ENCODE assay signal across 21 cellular contexts in the genomic region with DNA sequence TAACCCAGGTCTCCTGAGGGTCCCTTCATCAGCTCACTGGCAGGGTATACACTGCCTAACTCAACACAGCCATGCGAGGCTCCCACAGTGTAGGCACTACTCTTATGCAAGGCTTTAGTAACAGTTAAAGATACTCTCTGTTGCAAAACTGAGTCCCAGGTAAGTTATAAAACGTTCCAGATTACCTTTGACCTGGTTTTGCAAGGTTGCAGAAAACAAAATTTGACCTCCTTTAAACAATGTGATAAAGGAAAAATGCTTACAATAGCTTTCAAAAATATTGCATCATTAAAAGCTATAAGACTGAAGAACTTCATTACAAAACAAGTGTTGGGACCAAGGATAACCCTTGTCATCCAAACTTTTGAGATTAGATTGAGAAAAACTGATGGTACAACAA. TPM values are rescaled to one million over a fixed set of nuclear protein-coding genes. Genes with fewer than 3 reads are reported as not detected.
"Had no signal": no experiment of that assay in that cellular context is flagged by ENCODE, and none has a peak within 500 bp of the region (broad histone marks: within the 10 kb centered on the region; RNA-seq: fewer than 3 reads in every experiment).

No MANE protein-coding gene starts in this region.

- ATAC-seq: activated CD8-positive, alpha-beta memory T cell treated with anti-CD3 and anti-CD28 coated beads, Interleukin-2, amount 10 ng/mL, durations not matched to agents 7 days and 5 days; T-helper 17 cell had no signal

- DNase-seq: activated CD4-positive, CD25-positive, alpha-beta regulatory T cell; activated CD8-positive, alpha-beta memory T cell treated with anti-CD3 and anti-CD28 coated beads, Interleukin-2, amount 10 ng/mL, durations not matched to agents 7 days and 5 days; activated gamma-delta T cell treated with Interleukin-2 at 50 U/mL for 16 hours; activated naive CD4-positive, alpha-beta T cell treated with anti-CD3 and anti-CD28 coated beads, Interleukin-2, amount 10 ng/mL, durations not matched to agents 7 days and 5 days; activated naive CD8-positive, alpha-beta T cell treated with anti-CD3 and anti-CD28 coated beads for 36 hours; activated T-cell treated with anti-CD3 and anti-CD28 coated beads, Interleukin-2, amount 50 U/mL, for 24 hours; MG63; MV-4-11; NCI-H1092 treated with DMSO at 0.1 percent for 48 hours; NCI-H1417 treated with DMSO at 0.1 percent for 48 hours; NCI-H1694; NCI-H2029 treated with DMSO at 0.1 percent for 48 hours; NCI-H510A treated with DMSO at 0.1 percent for 48 hours; NCI-H69; NK-92 treated with Interleukin-12 subunit alpha and Interleukin-12 subunit beta, amount 100 ng/mL, for 24 hours; Peyer's patch; SHP77 treated with DMSO at 0.1 percent for 48 hours; T-helper 17 cell had no signal

- H3K27ac ChIP-seq: Peyer's patch, VCaP had no signal

- H3K4me3 Mint-ChIP-seq: activated CD8-positive, alpha-beta memory T cell treated with anti-CD3 and anti-CD28 coated beads, Interleukin-2, amount 10 ng/mL, durations not matched to agents 7 days and 5 days; activated naive CD4-positive, alpha-beta T cell treated with anti-CD3 and anti-CD28 coated beads, Interleukin-2, amount 10 ng/mL, durations not matched to agents 7 days and 5 days; activated naive CD8-positive, alpha-beta T cell treated with anti-CD3 and anti-CD28 coated beads for 36 hours; activated T-cell treated with anti-CD3 and anti-CD28 coated beads, Interleukin-2, amount 50 U/mL, for 24 hours; T-helper 17 cell had no signal

- H3K27me3 Mint-ChIP-seq: activated CD8-positive, alpha-beta memory T cell treated with anti-CD3 and anti-CD28 coated beads, Interleukin-2, amount 10 ng/mL, durations not matched to agents 7 days and 5 days had no signal

- H3K27me3 ChIP-seq: Peyer's patch had no signal

- H3K9me3 ChIP-seq: MG63, Peyer's patch had no signal

- H3K27ac Mint-ChIP-seq: activated CD8-positive, alpha-beta memory T cell treated with anti-CD3 and anti-CD28 coated beads, Interleukin-2, amount 10 ng/mL, durations not matched to agents 7 days and 5 days; activated naive CD4-positive, alpha-beta T cell treated with anti-CD3 and anti-CD28 coated beads, Interleukin-2, amount 10 ng/mL, durations not matched to agents 7 days and 5 days; activated naive CD8-positive, alpha-beta T cell treated with anti-CD3 and anti-CD28 coated beads for 36 hours; activated T-cell treated with anti-CD3 and anti-CD28 coated beads, Interleukin-2, amount 50 U/mL, for 24 hours; activated T-helper 2 cell treated with anti-CD3 and anti-CD28 coated beads, Interferon-gamma antibody, Interleukin-2, Interleukin-4, amounts not matched to agents 10 μg/mL and 5 μg/mL and 100 μg/mL, durations not matched to agents 14 hours and 24 hours and 36 hours; T-helper 17 cell had no signal

- H3K9me3 Mint-ChIP-seq: activated naive CD4-positive, alpha-beta T cell treated with anti-CD3 and anti-CD28 coated beads, Interleukin-2, amount 10 ng/mL, durations not matched to agents 7 days and 5 days; activated naive CD8-positive, alpha-beta T cell treated with anti-CD3 and anti-CD28 coated beads for 36 hours; activated T-cell treated with anti-CD3 and anti-CD28 coated beads, Interleukin-2, amount 50 U/mL, for 24 hours; activated T-helper 2 cell treated with anti-CD3 and anti-CD28 coated beads, Interferon-gamma antibody, Interleukin-2, Interleukin-4, amounts not matched to agents 10 μg/mL and 5 μg/mL and 100 μg/mL, durations not matched to agents 14 hours and 24 hours and 36 hours had no signal

- H3K4me3 ChIP-seq: MG63, Peyer's patch had no signal

- H3K36me3 ChIP-seq: MG63, Peyer's patch had no signal

RNA-seq across cellular contexts. Expression of gene SLC27A2, which starts 5.5 kb away (rescaled TPM):
- total RNA-seq: cardiac septum had no signal
